In genomic region chr2:136070913-136071312, GRCh38 we compare ENCODE assay signal across 20 cellular contexts. TPM values are rescaled to one million over a fixed set of nuclear protein-coding genes. Genes with fewer than 3 reads are reported as not detected.
"Had no signal": no experiment of that assay in that cellular context is flagged by ENCODE, and none has a peak within 500 bp of the region (broad histone marks: within the 10 kb centered on the region; RNA-seq: fewer than 3 reads in every experiment).

No MANE protein-coding gene starts in this region.

- H3K4me3 Mint-ChIP-seq: activated CD4-positive, alpha-beta T cell treated with anti-CD3 and anti-CD28 coated beads, Interleukin-2, amount 10 ng/mL, durations not matched to agents 7 days and 5 days; activated T-helper 1 cell treated with anti-CD3 and anti-CD28 coated beads, Interleukin-12 subunit alpha, Interleukin-12 subunit beta, Interleukin-2, Interleukin-4 antibody, amounts not matched to agents 30 ng/mL and 10 ng/mL and 1 ng/mL, durations not matched to agents 14 hours and 24 hours and 36 hours; natural killer cell treated with Interleukin-12 subunit alpha and Interleukin-12 subunit beta and Interleukin-15 and Interleukin-18, amount 100 ng/mL, for 72 hours; stimulated activated naive B cell treated with anti-CD40 and anti-IgM and Interleukin-4, amounts not matched to agents 10 μg/mL and 1 μg/mL and 100 μg/mL, for 72 hours; T-helper 17 cell had no signal

- H3K27me3 Mint-ChIP-seq: activated CD4-positive, alpha-beta T cell treated with anti-CD3 and anti-CD28 coated beads, Interleukin-2, amount 10 ng/mL, durations not matched to agents 7 days and 5 days; stimulated activated naive B cell treated with anti-CD40 and anti-IgM and Interleukin-4, amounts not matched to agents 10 μg/mL and 1 μg/mL and 100 μg/mL, for 72 hours; T-helper 17 cell had no signal

- DNase-seq: activated CD4-positive, alpha-beta T cell treated with anti-CD3 and anti-CD28 coated beads, Interleukin-2, amount 10 ng/mL, durations not matched to agents 7 days and 5 days; activated CD4-positive, CD25-positive, alpha-beta regulatory T cell treated with anti-CD3 and anti-CD28 coated beads, Interleukin-2, amount 50 U/mL, for 72 hours; activated gamma-delta T cell treated with Interleukin-2 at 50 U/mL for 16 hours; activated naive CD4-positive, alpha-beta T cell treated with anti-CD3 and anti-CD28 coated beads, Interleukin-2, amount 50 U/mL, for 16 hours; activated T-cell treated with anti-CD3 and anti-CD28 coated beads for 4 hours; central memory CD4-positive, alpha-beta T cell; foreskin fibroblast; head of caudate nucleus; hippocampal formation; left cardiac atrium; left ventricle myocardium superior; mucosa of descending colon; right cardiac atrium; stimulated activated CD4-positive, alpha-beta T cell treated with anti-CD3 and anti-CD28 coated beads, Interleukin-15, amount 100 ng/mL, for 24 hours; stimulated activated CD4-positive, alpha-beta T cell treated with anti-CD3 and anti-CD28 coated beads, Interleukin-2, amount 100 ng/mL, for 24 hours; stimulated activated naive B cell treated with anti-CD40 and anti-IgM and Interleukin-4, amounts not matched to agents 10 μg/mL and 1 μg/mL and 100 μg/mL, for 72 hours; T-helper 17 cell had no signal

- H3K27ac Mint-ChIP-seq: activated CD4-positive, alpha-beta T cell treated with anti-CD3 and anti-CD28 coated beads, Interleukin-2, amount 10 ng/mL, durations not matched to agents 7 days and 5 days; activated T-helper 1 cell treated with anti-CD3 and anti-CD28 coated beads, Interleukin-12 subunit alpha, Interleukin-12 subunit beta, Interleukin-2, Interleukin-4 antibody, amounts not matched to agents 30 ng/mL and 10 ng/mL and 1 ng/mL, durations not matched to agents 14 hours and 24 hours and 36 hours; natural killer cell treated with Interleukin-12 subunit alpha and Interleukin-12 subunit beta and Interleukin-15 and Interleukin-18, amount 100 ng/mL, for 72 hours; stimulated activated naive B cell treated with anti-CD40 and anti-IgM and Interleukin-4, amounts not matched to agents 10 μg/mL and 1 μg/mL and 100 μg/mL, for 72 hours; T-helper 17 cell had no signal

- ATAC-seq: left cardiac atrium; left ventricle myocardium superior; mucosa of descending colon; natural killer cell treated with Interleukin-12 subunit alpha and Interleukin-12 subunit beta and Interleukin-15 and Interleukin-18, amount 100 ng/mL, for 72 hours; right cardiac atrium; stimulated activated naive B cell treated with anti-CD40 and anti-IgM and Interleukin-4, amounts not matched to agents 10 μg/mL and 1 μg/mL and 100 μg/mL, for 72 hours; T-helper 17 cell had no signal

RNA-seq across cellular contexts. Expression of gene CXCR4, which starts 47.0 kb away (rescaled TPM):
- total RNA-seq: myocyte had no signal
